Comparison of ENCODE assay signal across 8 cellular contexts in genomic region chr15:98658831-98659699, GRCh38. TPM values are rescaled to one million over a fixed set of nuclear protein-coding genes. Genes with fewer than 3 reads are reported as not detected.
DNase-seq lines count a peak whose midpoint lies in the region; ATAC-seq and TF ChIP-seq lines count a peak whose summit lies in the region.

No MANE protein-coding gene starts in this region.

- no peak overlapping the region for H3K4me3 Mint-ChIP-seq in activated T-helper 17 cell treated with anti-CD3 and anti-CD28 coated beads, Interleukin-2, amount 50 U/mL, for 72 hours

- 48% methylated on average over 7 of the region's 7 CpGs for WGBS in smooth muscle cell (ENCODE audit: low lambda C conversion rate)

- peaks cover 100% of the 10 kb centered on the region for H4K20me1 ChIP-seq in smooth muscle cell (ENCODE audit: low read depth)

- H3K79me2 ChIP-seq in smooth muscle cell (ENCODE audit: low read depth), result peaks cover 100% of the 10 kb centered on the region

- no peaks in the 10 kb centered on the region for H3K9me3 Mint-ChIP-seq in activated T-helper 17 cell treated with anti-CD3 and anti-CD28 coated beads, Interleukin-2, amount 50 U/mL, for 72 hours

- ATAC-seq in GM18858 (IDR thresholded peaks at IDR 0.05; ENCODE audit: unreplicated experiment) (peak; percentile 93), HG02938 (IDR thresholded peaks at IDR 0.05; ENCODE audit: unreplicated experiment) (peak; percentile 90)
- peak; percentile 76 for ATAC-seq in activated T-helper 17 cell treated with anti-CD3 and anti-CD28 coated beads, Interleukin-2, amount 50 U/mL, for 72 hours (replicated peaks)

- H3K36me3 ChIP-seq in right atrium auricular region (no peaks in the 10 kb centered on the region), smooth muscle cell (ENCODE audit: low read depth) (no peaks in the 10 kb centered on the region)

- H3K9me3 ChIP-seq in right atrium auricular region (no peaks in the 10 kb centered on the region), smooth muscle cell (replicated peaks; ENCODE audit: low read depth) (no peaks in the 10 kb centered on the region)

- H3K4me3 ChIP-seq in right atrium auricular region (no peak overlapping the region), smooth muscle cell (no peak overlapping the region)

- no peaks in the 10 kb centered on the region for H3K27me3 ChIP-seq in right atrium auricular region
- no peaks in the 10 kb centered on the region for H3K27me3 ChIP-seq in smooth muscle cell (ENCODE audit: low read depth)

- peak; percentile 38 for DNase-seq in COR-L47 (lab: John Stamatoyannopoulos, UW)
- DNase-seq in NCI-H2196 treated with DMSO at 0.1 percent for 48 hours (lab: John Stamatoyannopoulos, UW; ENCODE audit: unreplicated experiment), result peak; percentile 26
- DNase-seq in right atrium auricular region (ENCODE audit: low spot score), result no peak
- no peak for DNase-seq in smooth muscle cell (lab: John Stamatoyannopoulos, UW; ENCODE audit: unreplicated experiment)
- DNase-seq in dedifferentiated amniotic fluid mesenchymal stem cell (ENCODE audit: extremely low spot score), result no peak

- H3K4me1 ChIP-seq in right atrium auricular region, result peaks cover 0 to 67% of the 10 kb centered on the region in 2 donors
- peaks cover 5% of the 10 kb centered on the region for H3K4me1 ChIP-seq in smooth muscle cell (ENCODE audit: low read depth)

- H3F3A ChIP-seq in smooth muscle cell (ENCODE audit: low read depth), result no peaks in the 10 kb centered on the region

- peaks cover 8% of the 10 kb centered on the region for H3K27me3 Mint-ChIP-seq in activated T-helper 17 cell treated with anti-CD3 and anti-CD28 coated beads, Interleukin-2, amount 50 U/mL, for 72 hours

- H3K9ac ChIP-seq in smooth muscle cell (ENCODE audit: low read depth), result no peak overlapping the region

- H3K27ac ChIP-seq in right atrium auricular region (no peak overlapping the region), smooth muscle cell (ENCODE audit: low read depth) (no peak overlapping the region)

- TF ChIP-seq CTCF in right atrium auricular region (IDR thresholded peaks at IDR 0.05), result peak; percentile 81 to 88
- peak; percentile 82 for TF ChIP-seq CTCF in smooth muscle cell (IDR thresholded peaks at IDR 0.05; ENCODE audit: borderline replicate concordance, insufficient read depth, poor library complexity, severe bottlenecking)

- H2AFZ ChIP-seq in smooth muscle cell (ENCODE audit: low read depth), result no peak overlapping the region

- H3K4me2 ChIP-seq in smooth muscle cell, result peak overlapping the region; percentile 32

- no peak overlapping the region for H3K27ac Mint-ChIP-seq in activated T-helper 17 cell treated with anti-CD3 and anti-CD28 coated beads, Interleukin-2, amount 50 U/mL, for 72 hours

- no peaks in the 10 kb centered on the region for H3K36me3 Mint-ChIP-seq in activated T-helper 17 cell treated with anti-CD3 and anti-CD28 coated beads, Interleukin-2, amount 50 U/mL, for 72 hours (ENCODE audit: low read depth)

- H3K4me1 Mint-ChIP-seq in activated T-helper 17 cell treated with anti-CD3 and anti-CD28 coated beads, Interleukin-2, amount 50 U/mL, for 72 hours, result no peaks in the 10 kb centered on the region

RNA-seq across cellular contexts. Expression of gene IGF1R, which starts 10.7 kb away (rescaled TPM):
- total RNA-seq in activated T-helper 17 cell treated with anti-CD3 and anti-CD28 coated beads, Interleukin-2, amount 50 U/mL, for 72 hours, result 10 to 100 TPM in 1 of 2 donors, 1 to 10 TPM in 1; 4.6 to 33.8 TPM
- total RNA-seq in right atrium auricular region (10 to 100 TPM; 32.1 to 64.1 TPM), smooth muscle cell (54.0 and 70.2 TPM in 2 replicates)
- polyA plus RNA-seq in smooth muscle cell, result 14.0 and 25.9 TPM in 2 replicates

Comparison
In these comparisons a context has a peak if more than half of its experiments do, and no peak if none do; other contexts are left out.
1. DNase-seq: peak in COR-L47 (single experiment) and NCI-H2196 treated with DMSO at 0.1 percent for 48 hours (single experiment); none in right atrium auricular region (single experiment), smooth muscle cell (single experiment) and dedifferentiated amniotic fluid mesenchymal stem cell (single experiment).
2. Peak in every context shown above with its lines, with median percentiles within 50 percentile points of each other: ATAC-seq.